ENCODE assay signal across 2 cellular contexts in genomic region chr2:196268538-196269338, GRCh38.
TF ChIP-seq lines count a peak whose summit lies in the region.

No MANE protein-coding gene starts in this region.

TF ChIP-seq in GM23338, 12 proteins besides CTCF, POLR2A, EP300 and RAD21 (continued from another document):
- TF ChIP-seq, protein P1, sequence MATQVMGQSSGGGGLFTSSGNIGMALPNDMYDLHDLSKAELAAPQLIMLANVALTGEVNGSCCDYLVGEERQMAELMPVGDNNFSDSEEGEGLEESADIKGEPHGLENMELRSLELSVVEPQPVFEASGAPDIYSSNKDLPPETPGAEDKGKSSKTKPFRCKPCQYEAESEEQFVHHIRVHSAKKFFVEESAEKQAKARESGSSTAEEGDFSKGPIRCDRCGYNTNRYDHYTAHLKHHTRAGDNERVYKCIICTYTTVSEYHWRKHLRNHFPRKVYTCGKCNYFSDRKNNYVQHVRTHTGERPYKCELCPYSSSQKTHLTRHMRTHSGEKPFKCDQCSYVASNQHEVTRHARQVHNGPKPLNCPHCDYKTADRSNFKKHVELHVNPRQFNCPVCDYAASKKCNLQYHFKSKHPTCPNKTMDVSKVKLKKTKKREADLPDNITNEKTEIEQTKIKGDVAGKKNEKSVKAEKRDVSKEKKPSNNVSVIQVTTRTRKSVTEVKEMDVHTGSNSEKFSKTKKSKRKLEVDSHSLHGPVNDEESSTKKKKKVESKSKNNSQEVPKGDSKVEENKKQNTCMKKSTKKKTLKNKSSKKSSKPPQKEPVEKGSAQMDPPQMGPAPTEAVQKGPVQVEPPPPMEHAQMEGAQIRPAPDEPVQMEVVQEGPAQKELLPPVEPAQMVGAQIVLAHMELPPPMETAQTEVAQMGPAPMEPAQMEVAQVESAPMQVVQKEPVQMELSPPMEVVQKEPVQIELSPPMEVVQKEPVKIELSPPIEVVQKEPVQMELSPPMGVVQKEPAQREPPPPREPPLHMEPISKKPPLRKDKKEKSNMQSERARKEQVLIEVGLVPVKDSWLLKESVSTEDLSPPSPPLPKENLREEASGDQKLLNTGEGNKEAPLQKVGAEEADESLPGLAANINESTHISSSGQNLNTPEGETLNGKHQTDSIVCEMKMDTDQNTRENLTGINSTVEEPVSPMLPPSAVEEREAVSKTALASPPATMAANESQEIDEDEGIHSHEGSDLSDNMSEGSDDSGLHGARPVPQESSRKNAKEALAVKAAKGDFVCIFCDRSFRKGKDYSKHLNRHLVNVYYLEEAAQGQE (IDR thresholded peaks at IDR 0.05; ENCODE audit: unreplicated experiment): no peak
- TF ChIP-seq JUNB (IDR thresholded peaks at IDR 0.05; ENCODE audit: unreplicated experiment) (no peak), ZNF331 (CRISPR knock-in tag; IDR thresholded peaks at IDR 0.05; ENCODE audit: low read depth) (no peak), EZH2phosphoT487 (IDR thresholded peaks at IDR 0.05; ENCODE audit: unreplicated experiment) (no peak), ZNF114 (CRISPR knock-in tag; IDR thresholded peaks at IDR 0.05) (no peak)
- TF ChIP-seq, protein P2, sequence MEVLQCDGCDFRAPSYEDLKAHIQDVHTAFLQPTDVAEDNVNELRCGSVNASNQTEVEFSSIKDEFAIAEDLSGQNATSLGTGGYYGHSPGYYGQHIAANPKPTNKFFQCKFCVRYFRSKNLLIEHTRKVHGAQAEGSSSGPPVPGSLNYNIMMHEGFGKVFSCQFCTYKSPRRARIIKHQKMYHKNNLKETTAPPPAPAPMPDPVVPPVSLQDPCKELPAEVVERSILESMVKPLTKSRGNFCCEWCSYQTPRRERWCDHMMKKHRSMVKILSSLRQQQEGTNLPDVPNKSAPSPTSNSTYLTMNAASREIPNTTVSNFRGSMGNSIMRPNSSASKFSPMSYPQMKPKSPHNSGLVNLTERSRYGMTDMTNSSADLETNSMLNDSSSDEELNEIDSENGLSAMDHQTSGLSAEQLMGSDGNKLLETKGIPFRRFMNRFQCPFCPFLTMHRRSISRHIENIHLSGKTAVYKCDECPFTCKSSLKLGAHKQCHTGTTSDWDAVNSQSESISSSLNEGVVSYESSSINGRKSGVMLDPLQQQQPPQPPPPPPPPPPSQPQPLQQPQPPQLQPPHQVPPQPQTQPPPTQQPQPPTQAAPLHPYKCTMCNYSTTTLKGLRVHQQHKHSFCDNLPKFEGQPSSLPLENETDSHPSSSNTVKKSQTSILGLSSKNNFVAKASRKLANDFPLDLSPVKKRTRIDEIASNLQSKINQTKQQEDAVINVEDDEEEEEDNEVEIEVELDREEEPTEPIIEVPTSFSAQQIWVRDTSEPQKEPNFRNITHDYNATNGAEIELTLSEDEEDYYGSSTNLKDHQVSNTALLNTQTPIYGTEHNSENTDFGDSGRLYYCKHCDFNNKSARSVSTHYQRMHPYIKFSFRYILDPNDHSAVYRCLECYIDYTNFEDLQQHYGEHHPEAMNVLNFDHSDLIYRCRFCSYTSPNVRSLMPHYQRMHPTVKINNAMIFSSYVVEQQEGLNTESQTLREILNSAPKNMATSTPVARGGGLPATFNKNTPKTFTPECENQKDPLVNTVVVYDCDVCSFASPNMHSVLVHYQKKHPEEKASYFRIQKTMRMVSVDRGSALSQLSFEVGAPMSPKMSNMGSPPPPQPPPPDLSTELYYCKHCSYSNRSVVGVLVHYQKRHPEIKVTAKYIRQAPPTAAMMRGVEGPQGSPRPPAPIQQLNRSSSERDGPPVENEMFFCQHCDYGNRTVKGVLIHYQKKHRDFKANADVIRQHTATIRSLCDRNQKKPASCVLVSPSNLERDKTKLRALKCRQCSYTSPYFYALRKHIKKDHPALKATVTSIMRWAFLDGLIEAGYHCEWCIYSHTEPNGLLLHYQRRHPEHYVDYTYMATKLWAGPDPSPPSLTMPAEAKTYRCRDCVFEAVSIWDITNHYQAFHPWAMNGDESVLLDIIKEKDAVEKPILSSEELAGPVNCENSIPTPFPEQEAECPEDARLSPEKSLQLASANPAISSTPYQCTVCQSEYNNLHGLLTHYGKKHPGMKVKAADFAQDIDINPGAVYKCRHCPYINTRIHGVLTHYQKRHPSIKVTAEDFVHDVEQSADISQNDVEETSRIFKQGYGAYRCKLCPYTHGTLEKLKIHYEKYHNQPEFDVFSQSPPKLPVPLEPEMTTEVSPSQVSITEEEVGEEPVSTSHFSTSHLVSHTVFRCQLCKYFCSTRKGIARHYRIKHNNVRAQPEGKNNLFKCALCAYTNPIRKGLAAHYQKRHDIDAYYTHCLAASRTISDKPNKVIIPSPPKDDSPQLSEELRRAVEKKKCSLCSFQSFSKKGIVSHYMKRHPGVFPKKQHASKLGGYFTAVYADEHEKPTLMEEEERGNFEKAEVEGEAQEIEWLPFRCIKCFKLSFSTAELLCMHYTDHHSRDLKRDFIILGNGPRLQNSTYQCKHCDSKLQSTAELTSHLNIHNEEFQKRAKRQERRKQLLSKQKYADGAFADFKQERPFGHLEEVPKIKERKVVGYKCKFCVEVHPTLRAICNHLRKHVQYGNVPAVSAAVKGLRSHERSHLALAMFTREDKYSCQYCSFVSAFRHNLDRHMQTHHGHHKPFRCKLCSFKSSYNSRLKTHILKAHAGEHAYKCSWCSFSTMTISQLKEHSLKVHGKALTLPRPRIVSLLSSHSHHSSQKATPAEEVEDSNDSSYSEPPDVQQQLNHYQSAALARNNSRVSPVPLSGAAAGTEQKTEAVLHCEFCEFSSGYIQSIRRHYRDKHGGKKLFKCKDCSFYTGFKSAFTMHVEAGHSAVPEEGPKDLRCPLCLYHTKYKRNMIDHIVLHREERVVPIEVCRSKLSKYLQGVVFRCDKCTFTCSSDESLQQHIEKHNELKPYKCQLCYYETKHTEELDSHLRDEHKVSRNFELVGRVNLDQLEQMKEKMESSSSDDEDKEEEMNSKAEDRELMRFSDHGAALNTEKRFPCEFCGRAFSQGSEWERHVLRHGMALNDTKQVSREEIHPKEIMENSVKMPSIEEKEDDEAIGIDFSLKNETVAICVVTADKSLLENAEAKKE (CRISPR knock-in tag; IDR thresholded peaks at IDR 0.05): no peak
TF ChIP-seq in GM23338: peak in this region for 0.

TF ChIP-seq in SK-N-SH, 30 proteins besides CTCF, POLR2A, EP300 and RAD21 (continued from another document):
- TF ChIP-seq, protein P3, sequence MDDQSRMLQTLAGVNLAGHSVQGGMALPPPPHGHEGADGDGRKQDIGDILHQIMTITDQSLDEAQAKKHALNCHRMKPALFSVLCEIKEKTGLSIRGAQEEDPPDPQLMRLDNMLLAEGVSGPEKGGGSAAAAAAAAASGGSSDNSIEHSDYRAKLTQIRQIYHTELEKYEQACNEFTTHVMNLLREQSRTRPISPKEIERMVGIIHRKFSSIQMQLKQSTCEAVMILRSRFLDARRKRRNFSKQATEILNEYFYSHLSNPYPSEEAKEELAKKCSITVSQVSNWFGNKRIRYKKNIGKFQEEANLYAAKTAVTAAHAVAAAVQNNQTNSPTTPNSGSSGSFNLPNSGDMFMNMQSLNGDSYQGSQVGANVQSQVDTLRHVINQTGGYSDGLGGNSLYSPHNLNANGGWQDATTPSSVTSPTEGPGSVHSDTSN (IDR thresholded peaks at IDR 0.05): peak; percentile 73
- no peak for TF ChIP-seq NRF1 (IDR thresholded peaks at IDR 0.05; ENCODE audit: low read depth, low read length)
